12 cellular contexts compared by ENCODE assay signal in the genomic region with DNA sequence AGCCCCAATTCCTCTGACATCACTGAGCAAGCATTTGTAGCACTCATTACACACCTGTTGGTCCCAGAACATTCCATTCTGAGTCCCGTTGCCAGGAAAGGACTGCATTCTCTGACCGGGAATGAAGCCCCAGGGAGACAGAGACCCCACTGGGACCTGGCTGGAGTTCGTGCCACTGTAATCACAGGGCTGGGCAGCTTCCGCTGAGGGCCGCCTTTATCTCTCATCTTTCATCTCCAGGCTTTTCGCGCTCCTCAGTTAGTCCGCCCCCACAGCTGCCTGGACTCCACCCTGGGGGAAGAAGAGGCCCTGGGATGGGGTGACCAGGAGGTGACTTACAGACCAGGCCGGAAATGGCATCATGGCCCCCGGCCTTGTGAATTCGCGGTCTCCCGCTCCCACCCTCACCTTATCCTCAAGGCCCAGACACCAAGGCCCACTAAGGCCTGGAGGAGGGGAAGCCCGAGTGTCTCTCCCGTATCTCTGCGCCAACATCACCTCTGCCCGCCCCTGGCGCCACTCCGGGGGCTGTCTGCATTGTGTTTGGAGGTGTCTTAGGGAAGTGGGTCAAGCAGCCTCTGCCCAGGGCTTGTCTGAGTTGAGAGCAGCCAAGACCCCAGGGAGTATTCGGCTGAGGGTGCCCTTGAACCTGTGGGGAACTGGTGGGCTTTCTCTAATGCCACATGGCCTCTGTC.
DNase-seq lines count a peak whose midpoint lies in the region; ATAC-seq and TF ChIP-seq lines count a peak whose summit lies in the region.
"Had no signal": no experiment of that assay in that cellular context is flagged by ENCODE, and none has a peak within 500 bp of the region (broad histone marks: within the 10 kb centered on the region; RNA-seq: fewer than 3 reads in every experiment).

No MANE protein-coding gene starts in this region.

- H3K79me2 ChIP-seq in Karpas-422 (ENCODE audit: low read length), result no peaks in the 10 kb centered on the region

- no peak overlapping the region for H3K4me2 ChIP-seq in Karpas-422 (ENCODE audit: low read depth, low read length, poor library complexity, severe bottlenecking)

- TF ChIP-seq CTCF in cardiac fibroblast (IDR thresholded peaks at IDR 0.05; ENCODE audit: low read depth, low read length) (no peak), lung (IDR thresholded peaks at IDR 0.05; ENCODE audit: control extremely low read depth, extremely low read depth) (no peak)

- H3K9me3 Mint-ChIP-seq in activated CD4-positive, alpha-beta memory T cell treated with anti-CD3 and anti-CD28 coated beads for 36 hours, result no peaks in the 10 kb centered on the region
- H3K9me3 Mint-ChIP-seq: activated naive CD4-positive, alpha-beta T cell treated with anti-CD3 and anti-CD28 coated beads, Interleukin-2, amount 10 ng/mL, durations not matched to agents 7 days and 5 days had no signal

- H3K9ac ChIP-seq in Karpas-422 (ENCODE audit: low read length), result no peak overlapping the region

- H3K27ac Mint-ChIP-seq in activated CD4-positive, alpha-beta memory T cell treated with anti-CD3 and anti-CD28 coated beads for 36 hours, result no peak overlapping the region
- H3K27ac Mint-ChIP-seq: activated CD4-positive, alpha-beta T cell treated with anti-CD3 and anti-CD28 coated beads for 36 hours; activated naive CD4-positive, alpha-beta T cell treated with anti-CD3 and anti-CD28 coated beads, Interleukin-2, amount 10 ng/mL, durations not matched to agents 7 days and 5 days; CD14-positive monocyte had no signal

- no peaks in the 10 kb centered on the region for H3K27me3 Mint-ChIP-seq in activated CD4-positive, alpha-beta memory T cell treated with anti-CD3 and anti-CD28 coated beads for 36 hours
- H3K27me3 Mint-ChIP-seq: activated CD4-positive, alpha-beta T cell treated with anti-CD3 and anti-CD28 coated beads for 36 hours had no signal

- ATAC-seq in lung (ENCODE audit: insufficient read depth, low FRiP score) (peak; percentile 69), GM18511 (IDR thresholded peaks at IDR 0.05; ENCODE audit: unreplicated experiment) (no peak)
- ATAC-seq: activated CD4-positive, alpha-beta T cell treated with anti-CD3 and anti-CD28 coated beads for 36 hours had no signal

- peak overlapping the region in 1 of 2 donors; percentile 69 for H3K27ac ChIP-seq in lung (ENCODE audit: low read depth in 1 of 2, low read length in 1 of 2)
- H3K27ac ChIP-seq in Karpas-422 (ENCODE audit: low read length), result no peak overlapping the region

- H4K20me1 ChIP-seq in Karpas-422 (ENCODE audit: insufficient read depth, low read depth, low read length), result no peaks in the 10 kb centered on the region

- POLR2A ChIA-PET in activated CD4-positive, alpha-beta memory T cell treated with anti-CD3 and anti-CD28 coated beads for 36 hours (lab: Charles Lee), result no interaction called here

- CTCF ChIA-PET in activated CD4-positive, alpha-beta memory T cell treated with anti-CD3 and anti-CD28 coated beads for 36 hours (lab: Charles Lee), result no interaction called here

- H3K27me3 ChIP-seq in lung (ENCODE audit: control insufficient read depth, insufficient read depth) (no peaks in the 10 kb centered on the region), Karpas-422 (ENCODE audit: low read length) (no peaks in the 10 kb centered on the region)

- H3K4me1 ChIP-seq in lung (ENCODE audit: control insufficient read depth in 2 of 2, insufficient read depth in 2 of 2, low read length in 2 of 2) (peaks cover 0 to 4% of the 10 kb centered on the region in 2 donors), Karpas-422 (ENCODE audit: low read length) (no peaks in the 10 kb centered on the region)

- H3K36me3 ChIP-seq in lung (ENCODE audit: control insufficient read depth in 2 of 2, insufficient read depth in 2 of 2, low read length in 2 of 2) (no peaks in the 10 kb centered on the region), Karpas-422 (ENCODE audit: insufficient read depth, low read length) (no peaks in the 10 kb centered on the region)

- no peak overlapping the region for H3K4me3 Mint-ChIP-seq in activated CD4-positive, alpha-beta memory T cell treated with anti-CD3 and anti-CD28 coated beads for 36 hours
- H3K4me3 Mint-ChIP-seq: activated CD4-positive, alpha-beta T cell treated with anti-CD3 and anti-CD28 coated beads for 36 hours; activated naive CD4-positive, alpha-beta T cell treated with anti-CD3 and anti-CD28 coated beads, Interleukin-2, amount 10 ng/mL, durations not matched to agents 7 days and 5 days; CD14-positive monocyte had no signal

- WGBS in lung, 2 donors, result 72 to 91% methylated on average over 20 of the region's 20 CpGs

- H3K36me3 Mint-ChIP-seq in activated CD4-positive, alpha-beta memory T cell treated with anti-CD3 and anti-CD28 coated beads for 36 hours, result no peaks in the 10 kb centered on the region
- H3K36me3 Mint-ChIP-seq: activated naive CD4-positive, alpha-beta T cell treated with anti-CD3 and anti-CD28 coated beads, Interleukin-2, amount 10 ng/mL, durations not matched to agents 7 days and 5 days; CD14-positive monocyte had no signal

- no peaks in the 10 kb centered on the region for H3K9me2 ChIP-seq in Karpas-422 (replicated peaks; ENCODE audit: insufficient read depth, low read length)

- H2AFZ ChIP-seq in Karpas-422 (ENCODE audit: low read length), result no peak overlapping the region

- H3K4me3 ChIP-seq in cardiac fibroblast (replicated peaks in 1 of 2; ENCODE audit: low read depth in 2 of 2, low read length in 2 of 2), result no peak overlapping the region
- no peak overlapping the region for H3K4me3 ChIP-seq in lung
- no peak overlapping the region for H3K4me3 ChIP-seq in Karpas-422 (ENCODE audit: low read length)

- peak; percentile 97 for DNase-seq in CMK (ENCODE audit: low read depth)
- peak; percentile 89 for DNase-seq in NCI-H69 (lab: John Stamatoyannopoulos, UW)
- peak; percentile 30 to 71 for DNase-seq in cardiac fibroblast (ENCODE audit: low read depth in 2 of 2)
- DNase-seq in lung (ENCODE audit: low spot score), result peak; percentile 82
- no peak for DNase-seq in Karpas-422
- no peak for DNase-seq in activated CD4-positive, alpha-beta T cell treated with anti-CD3 and anti-CD28 coated beads for 1 hour
- no peak for DNase-seq in activated CD4-positive, alpha-beta memory T cell treated with anti-CD3 and anti-CD28 coated beads for 36 hours
- DNase-seq: activated CD4-positive, alpha-beta T cell treated with anti-CD3 and anti-CD28 coated beads for 36 hours; activated naive CD4-positive, alpha-beta T cell treated with anti-CD3 and anti-CD28 coated beads, Interleukin-2, amount 10 ng/mL, durations not matched to agents 7 days and 5 days; NCI-H524 had no signal

- H3K9me3 ChIP-seq in lung (ENCODE audit: control insufficient read depth in 2 of 2, insufficient read depth in 1 of 2, low read length in 1 of 2), result peaks cover 0 to 2% of the 10 kb centered on the region in 2 donors
- no peaks in the 10 kb centered on the region for H3K9me3 ChIP-seq in Karpas-422 (ENCODE audit: low read length)

- H3K4me1 Mint-ChIP-seq in activated CD4-positive, alpha-beta memory T cell treated with anti-CD3 and anti-CD28 coated beads for 36 hours (ENCODE audit: low read depth), result no peaks in the 10 kb centered on the region
- H3K4me1 Mint-ChIP-seq: activated CD4-positive, alpha-beta T cell treated with anti-CD3 and anti-CD28 coated beads for 36 hours; activated naive CD4-positive, alpha-beta T cell treated with anti-CD3 and anti-CD28 coated beads, Interleukin-2, amount 10 ng/mL, durations not matched to agents 7 days and 5 days had no signal

- intact Hi-C loops in activated CD4-positive, alpha-beta memory T cell treated with anti-CD3 and anti-CD28 coated beads for 36 hours (cut with micrococcal nuclease), result no loop called here

Comparison
In these comparisons a context has a peak if more than half of its experiments do, and no peak if none do; other contexts are left out.
1. DNase-seq: peak in CMK (single experiment), NCI-H69 (single experiment), cardiac fibroblast (2 of 2) and lung (single experiment); none in Karpas-422 (single experiment), activated CD4-positive, alpha-beta T cell treated with anti-CD3 and anti-CD28 coated beads for 1 hour (single experiment) and activated CD4-positive, alpha-beta memory T cell treated with anti-CD3 and anti-CD28 coated beads for 36 hours (single experiment).